1 cellular context compared by ENCODE assay signal in genomic region chr2:54903736-54904554, GRCh38.
TF ChIP-seq lines count a peak whose summit lies in the region.

No MANE protein-coding gene starts in this region.

TF ChIP-seq in HCT116, 20 proteins besides CTCF, POLR2A, EP300 and RAD21 (continued from another document):
- TF ChIP-seq ELF1 (IDR thresholded peaks at IDR 0.05; ENCODE audit: borderline replicate concordance, low read depth) (no peak), EGR1 (IDR thresholded peaks at IDR 0.05; ENCODE audit: low read depth) (peak; percentile 38; the same call in 1 of the 2 replicates), SIN3A (IDR thresholded peaks at IDR 0.05; ENCODE audit: low read depth) (no peak), EZH2 (IDR thresholded peaks at IDR 0.05) (no peak), TCF7L2 (IDR thresholded peaks at IDR 0.05; ENCODE audit: borderline replicate concordance, extremely low read depth, insufficient read depth, insufficient read length) (no peak), ZBTB33 (IDR thresholded peaks at IDR 0.05; ENCODE audit: extremely low read depth, insufficient replicate concordance, low read length) (peak; percentile 59), YY1 (IDR thresholded peaks at IDR 0.05; ENCODE audit: extremely low read depth, insufficient replicate concordance, low read depth, low read length) (peak; percentile 77)
- TF ChIP-seq, protein P1, sequence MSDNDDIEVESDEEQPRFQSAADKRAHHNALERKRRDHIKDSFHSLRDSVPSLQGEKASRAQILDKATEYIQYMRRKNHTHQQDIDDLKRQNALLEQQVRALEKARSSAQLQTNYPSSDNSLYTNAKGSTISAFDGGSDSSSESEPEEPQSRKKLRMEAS (IDR thresholded peaks at IDR 0.05) = peak; percentile 78
- TF ChIP-seq, protein P2, sequence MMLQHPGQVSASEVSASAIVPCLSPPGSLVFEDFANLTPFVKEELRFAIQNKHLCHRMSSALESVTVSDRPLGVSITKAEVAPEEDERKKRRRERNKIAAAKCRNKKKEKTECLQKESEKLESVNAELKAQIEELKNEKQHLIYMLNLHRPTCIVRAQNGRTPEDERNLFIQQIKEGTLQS (IDR thresholded peaks at IDR 0.05) = 0 out of 2 replicates have a peak, but pooled peaks have one; percentile 53
